1 cellular context compared by ENCODE assay signal in the genomic region with DNA sequence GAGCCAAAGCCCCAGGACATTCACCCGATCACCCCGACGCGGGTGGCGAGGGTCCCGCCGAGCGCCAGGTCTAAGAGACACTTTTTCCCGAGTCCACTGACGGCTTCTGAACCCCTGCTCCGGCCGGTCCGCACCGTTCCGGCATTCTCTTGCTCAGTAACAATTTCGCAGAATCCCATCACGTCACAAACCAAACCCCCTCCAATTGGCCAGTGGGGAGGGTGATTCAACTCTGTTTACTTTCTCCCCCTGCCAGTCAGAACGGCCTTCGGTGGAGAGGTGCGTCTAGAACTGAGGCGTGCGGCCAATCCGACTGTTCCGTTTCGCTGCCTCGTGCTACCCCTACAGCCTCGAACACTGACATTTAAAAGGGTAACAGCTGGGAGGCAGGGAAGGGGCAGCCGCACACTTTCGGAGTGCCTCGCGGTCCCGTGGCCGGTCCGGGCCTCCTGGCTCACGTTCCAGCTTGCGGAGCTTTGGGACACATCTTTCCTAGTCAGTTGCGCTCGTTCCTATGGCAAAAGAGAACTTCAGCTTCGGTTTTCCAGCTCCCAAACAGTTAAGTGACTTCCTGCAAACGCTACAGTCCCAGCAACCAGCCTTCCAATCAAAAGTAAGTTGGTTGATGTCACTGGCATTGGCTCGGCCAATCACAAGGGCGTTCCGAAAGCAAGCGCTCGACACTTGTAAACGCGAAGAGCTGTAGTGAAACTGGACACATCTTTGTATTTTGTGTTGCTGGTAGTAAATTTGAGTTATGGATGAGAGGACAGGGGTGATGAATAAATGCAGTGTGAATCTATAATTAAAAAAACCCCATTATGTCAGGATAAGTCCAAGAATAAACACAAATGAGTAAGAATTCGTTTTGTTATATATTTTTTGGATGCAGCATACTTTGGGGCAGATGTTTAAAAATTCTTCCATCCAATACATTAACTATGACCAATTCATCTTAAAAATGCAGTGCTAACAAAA.
TF ChIP-seq lines count a peak whose summit lies in the region.

A gene (minus strand): TSS at position 860 of the 978 bp plus-strand sequence. CDS start 1,294 bp downstream, outside the sequence.

TF ChIP-seq in WTC11, 78 proteins besides CTCF, POLR2A, EP300 and RAD21 (continued from another document):
- TF ChIP-seq NFYB (CRISPR knock-in tag; conservative IDR thresholded peaks at IDR 0.05; ENCODE audit: low read depth), result peak; percentile 78
- peak; percentile 89; the same call in 1 of the 2 replicates for TF ChIP-seq TP53 (CRISPR knock-in tag; IDR thresholded peaks at IDR 0.05)
- TF ChIP-seq, protein P1, sequence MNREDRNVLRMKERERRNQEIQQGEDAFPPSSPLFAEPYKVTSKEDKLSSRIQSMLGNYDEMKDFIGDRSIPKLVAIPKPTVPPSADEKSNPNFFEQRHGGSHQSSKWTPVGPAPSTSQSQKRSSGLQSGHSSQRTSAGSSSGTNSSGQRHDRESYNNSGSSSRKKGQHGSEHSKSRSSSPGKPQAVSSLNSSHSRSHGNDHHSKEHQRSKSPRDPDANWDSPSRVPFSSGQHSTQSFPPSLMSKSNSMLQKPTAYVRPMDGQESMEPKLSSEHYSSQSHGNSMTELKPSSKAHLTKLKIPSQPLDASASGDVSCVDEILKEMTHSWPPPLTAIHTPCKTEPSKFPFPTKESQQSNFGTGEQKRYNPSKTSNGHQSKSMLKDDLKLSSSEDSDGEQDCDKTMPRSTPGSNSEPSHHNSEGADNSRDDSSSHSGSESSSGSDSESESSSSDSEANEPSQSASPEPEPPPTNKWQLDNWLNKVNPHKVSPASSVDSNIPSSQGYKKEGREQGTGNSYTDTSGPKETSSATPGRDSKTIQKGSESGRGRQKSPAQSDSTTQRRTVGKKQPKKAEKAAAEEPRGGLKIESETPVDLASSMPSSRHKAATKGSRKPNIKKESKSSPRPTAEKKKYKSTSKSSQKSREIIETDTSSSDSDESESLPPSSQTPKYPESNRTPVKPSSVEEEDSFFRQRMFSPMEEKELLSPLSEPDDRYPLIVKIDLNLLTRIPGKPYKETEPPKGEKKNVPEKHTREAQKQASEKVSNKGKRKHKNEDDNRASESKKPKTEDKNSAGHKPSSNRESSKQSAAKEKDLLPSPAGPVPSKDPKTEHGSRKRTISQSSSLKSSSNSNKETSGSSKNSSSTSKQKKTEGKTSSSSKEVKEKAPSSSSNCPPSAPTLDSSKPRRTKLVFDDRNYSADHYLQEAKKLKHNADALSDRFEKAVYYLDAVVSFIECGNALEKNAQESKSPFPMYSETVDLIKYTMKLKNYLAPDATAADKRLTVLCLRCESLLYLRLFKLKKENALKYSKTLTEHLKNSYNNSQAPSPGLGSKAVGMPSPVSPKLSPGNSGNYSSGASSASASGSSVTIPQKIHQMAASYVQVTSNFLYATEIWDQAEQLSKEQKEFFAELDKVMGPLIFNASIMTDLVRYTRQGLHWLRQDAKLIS (CRISPR knock-in tag; IDR thresholded peaks at IDR 0.05; ENCODE audit: borderline replicate concordance), result no peak
- TF ChIP-seq, protein P2, sequence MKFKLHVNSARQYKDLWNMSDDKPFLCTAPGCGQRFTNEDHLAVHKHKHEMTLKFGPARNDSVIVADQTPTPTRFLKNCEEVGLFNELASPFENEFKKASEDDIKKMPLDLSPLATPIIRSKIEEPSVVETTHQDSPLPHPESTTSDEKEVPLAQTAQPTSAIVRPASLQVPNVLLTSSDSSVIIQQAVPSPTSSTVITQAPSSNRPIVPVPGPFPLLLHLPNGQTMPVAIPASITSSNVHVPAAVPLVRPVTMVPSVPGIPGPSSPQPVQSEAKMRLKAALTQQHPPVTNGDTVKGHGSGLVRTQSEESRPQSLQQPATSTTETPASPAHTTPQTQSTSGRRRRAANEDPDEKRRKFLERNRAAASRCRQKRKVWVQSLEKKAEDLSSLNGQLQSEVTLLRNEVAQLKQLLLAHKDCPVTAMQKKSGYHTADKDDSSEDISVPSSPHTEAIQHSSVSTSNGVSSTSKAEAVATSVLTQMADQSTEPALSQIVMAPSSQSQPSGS (CRISPR knock-in tag; IDR thresholded peaks at IDR 0.05; ENCODE audit: borderline replicate concordance, low read depth), result no peak
- TF ChIP-seq, protein P3, sequence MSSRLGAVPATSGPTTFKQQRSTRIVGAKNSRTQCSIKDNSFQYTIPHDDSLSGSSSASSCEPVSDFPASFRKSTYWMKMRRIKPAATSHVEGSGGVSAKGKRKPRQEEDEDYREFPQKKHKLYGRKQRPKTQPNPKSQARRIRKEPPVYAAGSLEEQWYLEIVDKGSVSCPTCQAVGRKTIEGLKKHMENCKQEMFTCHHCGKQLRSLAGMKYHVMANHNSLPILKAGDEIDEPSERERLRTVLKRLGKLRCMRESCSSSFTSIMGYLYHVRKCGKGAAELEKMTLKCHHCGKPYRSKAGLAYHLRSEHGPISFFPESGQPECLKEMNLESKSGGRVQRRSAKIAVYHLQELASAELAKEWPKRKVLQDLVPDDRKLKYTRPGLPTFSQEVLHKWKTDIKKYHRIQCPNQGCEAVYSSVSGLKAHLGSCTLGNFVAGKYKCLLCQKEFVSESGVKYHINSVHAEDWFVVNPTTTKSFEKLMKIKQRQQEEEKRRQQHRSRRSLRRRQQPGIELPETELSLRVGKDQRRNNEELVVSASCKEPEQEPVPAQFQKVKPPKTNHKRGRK (CRISPR knock-in tag; IDR thresholded peaks at IDR 0.05; ENCODE audit: borderline replicate concordance), result no peak
- no peak for TF ChIP-seq CBFB (CRISPR knock-in tag; IDR thresholded peaks at IDR 0.05; ENCODE audit: low read depth)
- no peak for TF ChIP-seq OVOL2 (CRISPR knock-in tag; IDR thresholded peaks at IDR 0.05; ENCODE audit: borderline replicate concordance)
- TF ChIP-seq, protein P4, sequence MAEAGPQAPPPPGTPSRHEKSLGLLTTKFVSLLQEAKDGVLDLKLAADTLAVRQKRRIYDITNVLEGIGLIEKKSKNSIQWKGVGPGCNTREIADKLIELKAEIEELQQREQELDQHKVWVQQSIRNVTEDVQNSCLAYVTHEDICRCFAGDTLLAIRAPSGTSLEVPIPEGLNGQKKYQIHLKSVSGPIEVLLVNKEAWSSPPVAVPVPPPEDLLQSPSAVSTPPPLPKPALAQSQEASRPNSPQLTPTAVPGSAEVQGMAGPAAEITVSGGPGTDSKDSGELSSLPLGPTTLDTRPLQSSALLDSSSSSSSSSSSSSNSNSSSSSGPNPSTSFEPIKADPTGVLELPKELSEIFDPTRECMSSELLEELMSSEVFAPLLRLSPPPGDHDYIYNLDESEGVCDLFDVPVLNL (CRISPR knock-in tag; IDR thresholded peaks at IDR 0.05; ENCODE audit: borderline replicate concordance, low read depth), result no peak
- TF ChIP-seq SMAD4 (CRISPR knock-in tag; IDR thresholded peaks at IDR 0.05), result peak; percentile 70; the same call in 1 of the 2 replicates
- peak; percentile 79 for TF ChIP-seq NR2C2 (CRISPR knock-in tag; IDR thresholded peaks at IDR 0.05)
- TF ChIP-seq, protein P5, sequence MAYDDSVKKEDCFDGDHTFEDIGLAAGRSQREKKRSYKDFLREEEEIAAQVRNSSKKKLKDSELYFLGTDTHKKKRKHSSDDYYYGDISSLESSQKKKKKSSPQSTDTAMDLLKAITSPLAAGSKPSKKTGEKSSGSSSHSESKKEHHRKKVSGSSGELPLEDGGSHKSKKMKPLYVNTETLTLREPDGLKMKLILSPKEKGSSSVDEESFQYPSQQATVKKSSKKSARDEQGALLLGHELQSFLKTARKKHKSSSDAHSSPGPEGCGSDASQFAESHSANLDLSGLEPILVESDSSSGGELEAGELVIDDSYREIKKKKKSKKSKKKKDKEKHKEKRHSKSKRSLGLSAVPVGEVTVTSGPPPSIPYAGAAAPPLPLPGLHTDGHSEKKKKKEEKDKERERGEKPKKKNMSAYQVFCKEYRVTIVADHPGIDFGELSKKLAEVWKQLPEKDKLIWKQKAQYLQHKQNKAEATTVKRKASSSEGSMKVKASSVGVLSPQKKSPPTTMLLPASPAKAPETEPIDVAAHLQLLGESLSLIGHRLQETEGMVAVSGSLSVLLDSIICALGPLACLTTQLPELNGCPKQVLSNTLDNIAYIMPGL (CRISPR knock-in tag; IDR thresholded peaks at IDR 0.05), result 0 out of 2 replicates have a peak, but pooled peaks have one; percentile 44
- TF ChIP-seq ZNF138 (CRISPR knock-in tag; conservative IDR thresholded peaks at IDR 0.05), result 0 out of 2 replicates have a peak, but pooled peaks have one; percentile 29
- TF ChIP-seq, protein P6, sequence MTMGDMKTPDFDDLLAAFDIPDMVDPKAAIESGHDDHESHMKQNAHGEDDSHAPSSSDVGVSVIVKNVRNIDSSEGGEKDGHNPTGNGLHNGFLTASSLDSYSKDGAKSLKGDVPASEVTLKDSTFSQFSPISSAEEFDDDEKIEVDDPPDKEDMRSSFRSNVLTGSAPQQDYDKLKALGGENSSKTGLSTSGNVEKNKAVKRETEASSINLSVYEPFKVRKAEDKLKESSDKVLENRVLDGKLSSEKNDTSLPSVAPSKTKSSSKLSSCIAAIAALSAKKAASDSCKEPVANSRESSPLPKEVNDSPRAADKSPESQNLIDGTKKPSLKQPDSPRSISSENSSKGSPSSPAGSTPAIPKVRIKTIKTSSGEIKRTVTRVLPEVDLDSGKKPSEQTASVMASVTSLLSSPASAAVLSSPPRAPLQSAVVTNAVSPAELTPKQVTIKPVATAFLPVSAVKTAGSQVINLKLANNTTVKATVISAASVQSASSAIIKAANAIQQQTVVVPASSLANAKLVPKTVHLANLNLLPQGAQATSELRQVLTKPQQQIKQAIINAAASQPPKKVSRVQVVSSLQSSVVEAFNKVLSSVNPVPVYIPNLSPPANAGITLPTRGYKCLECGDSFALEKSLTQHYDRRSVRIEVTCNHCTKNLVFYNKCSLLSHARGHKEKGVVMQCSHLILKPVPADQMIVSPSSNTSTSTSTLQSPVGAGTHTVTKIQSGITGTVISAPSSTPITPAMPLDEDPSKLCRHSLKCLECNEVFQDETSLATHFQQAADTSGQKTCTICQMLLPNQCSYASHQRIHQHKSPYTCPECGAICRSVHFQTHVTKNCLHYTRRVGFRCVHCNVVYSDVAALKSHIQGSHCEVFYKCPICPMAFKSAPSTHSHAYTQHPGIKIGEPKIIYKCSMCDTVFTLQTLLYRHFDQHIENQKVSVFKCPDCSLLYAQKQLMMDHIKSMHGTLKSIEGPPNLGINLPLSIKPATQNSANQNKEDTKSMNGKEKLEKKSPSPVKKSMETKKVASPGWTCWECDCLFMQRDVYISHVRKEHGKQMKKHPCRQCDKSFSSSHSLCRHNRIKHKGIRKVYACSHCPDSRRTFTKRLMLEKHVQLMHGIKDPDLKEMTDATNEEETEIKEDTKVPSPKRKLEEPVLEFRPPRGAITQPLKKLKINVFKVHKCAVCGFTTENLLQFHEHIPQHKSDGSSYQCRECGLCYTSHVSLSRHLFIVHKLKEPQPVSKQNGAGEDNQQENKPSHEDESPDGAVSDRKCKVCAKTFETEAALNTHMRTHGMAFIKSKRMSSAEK (CRISPR knock-in tag; IDR thresholded peaks at IDR 0.05; ENCODE audit: borderline replicate concordance), result no peak
- TF ChIP-seq, protein P7, sequence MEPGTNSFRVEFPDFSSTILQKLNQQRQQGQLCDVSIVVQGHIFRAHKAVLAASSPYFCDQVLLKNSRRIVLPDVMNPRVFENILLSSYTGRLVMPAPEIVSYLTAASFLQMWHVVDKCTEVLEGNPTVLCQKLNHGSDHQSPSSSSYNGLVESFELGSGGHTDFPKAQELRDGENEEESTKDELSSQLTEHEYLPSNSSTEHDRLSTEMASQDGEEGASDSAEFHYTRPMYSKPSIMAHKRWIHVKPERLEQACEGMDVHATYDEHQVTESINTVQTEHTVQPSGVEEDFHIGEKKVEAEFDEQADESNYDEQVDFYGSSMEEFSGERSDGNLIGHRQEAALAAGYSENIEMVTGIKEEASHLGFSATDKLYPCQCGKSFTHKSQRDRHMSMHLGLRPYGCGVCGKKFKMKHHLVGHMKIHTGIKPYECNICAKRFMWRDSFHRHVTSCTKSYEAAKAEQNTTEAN (CRISPR knock-in tag; IDR thresholded peaks at IDR 0.05), result peak; percentile 56; the same call in 1 of the 2 replicates
- TF ChIP-seq, protein P8, sequence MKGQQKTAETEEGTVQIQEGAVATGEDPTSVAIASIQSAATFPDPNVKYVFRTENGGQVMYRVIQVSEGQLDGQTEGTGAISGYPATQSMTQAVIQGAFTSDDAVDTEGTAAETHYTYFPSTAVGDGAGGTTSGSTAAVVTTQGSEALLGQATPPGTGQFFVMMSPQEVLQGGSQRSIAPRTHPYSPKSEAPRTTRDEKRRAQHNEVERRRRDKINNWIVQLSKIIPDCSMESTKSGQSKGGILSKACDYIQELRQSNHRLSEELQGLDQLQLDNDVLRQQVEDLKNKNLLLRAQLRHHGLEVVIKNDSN (CRISPR knock-in tag; IDR thresholded peaks at IDR 0.05), result peak; percentile 76
- TF ChIP-seq EMX1 (CRISPR knock-in tag; IDR thresholded peaks at IDR 0.05), result no peak
- no peak for TF ChIP-seq ATF1 (CRISPR knock-in tag; IDR thresholded peaks at IDR 0.05)
- TF ChIP-seq IRF2 (CRISPR knock-in tag; IDR thresholded peaks at IDR 0.05; ENCODE audit: borderline replicate concordance, low read depth), result no peak
- TF ChIP-seq FOXJ3 (CRISPR knock-in tag; IDR thresholded peaks at IDR 0.05; ENCODE audit: borderline replicate concordance), result no peak
- TF ChIP-seq, protein P9, sequence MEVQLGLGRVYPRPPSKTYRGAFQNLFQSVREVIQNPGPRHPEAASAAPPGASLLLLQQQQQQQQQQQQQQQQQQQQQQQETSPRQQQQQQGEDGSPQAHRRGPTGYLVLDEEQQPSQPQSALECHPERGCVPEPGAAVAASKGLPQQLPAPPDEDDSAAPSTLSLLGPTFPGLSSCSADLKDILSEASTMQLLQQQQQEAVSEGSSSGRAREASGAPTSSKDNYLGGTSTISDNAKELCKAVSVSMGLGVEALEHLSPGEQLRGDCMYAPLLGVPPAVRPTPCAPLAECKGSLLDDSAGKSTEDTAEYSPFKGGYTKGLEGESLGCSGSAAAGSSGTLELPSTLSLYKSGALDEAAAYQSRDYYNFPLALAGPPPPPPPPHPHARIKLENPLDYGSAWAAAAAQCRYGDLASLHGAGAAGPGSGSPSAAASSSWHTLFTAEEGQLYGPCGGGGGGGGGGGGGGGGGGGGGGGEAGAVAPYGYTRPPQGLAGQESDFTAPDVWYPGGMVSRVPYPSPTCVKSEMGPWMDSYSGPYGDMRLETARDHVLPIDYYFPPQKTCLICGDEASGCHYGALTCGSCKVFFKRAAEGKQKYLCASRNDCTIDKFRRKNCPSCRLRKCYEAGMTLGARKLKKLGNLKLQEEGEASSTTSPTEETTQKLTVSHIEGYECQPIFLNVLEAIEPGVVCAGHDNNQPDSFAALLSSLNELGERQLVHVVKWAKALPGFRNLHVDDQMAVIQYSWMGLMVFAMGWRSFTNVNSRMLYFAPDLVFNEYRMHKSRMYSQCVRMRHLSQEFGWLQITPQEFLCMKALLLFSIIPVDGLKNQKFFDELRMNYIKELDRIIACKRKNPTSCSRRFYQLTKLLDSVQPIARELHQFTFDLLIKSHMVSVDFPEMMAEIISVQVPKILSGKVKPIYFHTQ (CRISPR knock-in tag; IDR thresholded peaks at IDR 0.05), result no peak
- TF ChIP-seq FOXK1 (CRISPR knock-in tag; IDR thresholded peaks at IDR 0.05), result peak; percentile 98
- no peak for TF ChIP-seq ZNF423 (CRISPR knock-in tag; IDR thresholded peaks at IDR 0.05)
- no peak for TF ChIP-seq PRRX2 (CRISPR knock-in tag; IDR thresholded peaks at IDR 0.05)
- no peak for TF ChIP-seq ZNF263 (CRISPR knock-in tag; IDR thresholded peaks at IDR 0.05; ENCODE audit: low read depth)
- TF ChIP-seq GABPB1 (CRISPR knock-in tag; IDR thresholded peaks at IDR 0.05), result peak; percentile 68
